31 cellular contexts compared by ENCODE assay signal in genomic region chr13:51347099-51347498, GRCh38. TPM values are rescaled to one million over a fixed set of nuclear protein-coding genes. Genes with fewer than 3 reads are reported as not detected.
"Had no signal": no experiment of that assay in that cellular context is flagged by ENCODE, and none has a peak within 500 bp of the region (broad histone marks: within the 10 kb centered on the region; RNA-seq: fewer than 3 reads in every experiment).

No MANE protein-coding gene starts in this region.

- H3K4me1 ChIP-seq: esophagus squamous epithelium, prostate gland, sigmoid colon, testis, tibial artery had no signal

- H3K36me3 ChIP-seq: esophagus squamous epithelium, prostate gland, right atrium auricular region, sigmoid colon, tibial artery had no signal

- H3K36me3 Mint-ChIP-seq: mesothelial cell of epicardium; natural killer cell treated with Interleukin-12 subunit alpha and Interleukin-12 subunit beta and Interleukin-15 and Interleukin-18, amount 100 ng/mL, for 72 hours; type B pancreatic cell had no signal

- H3K27me3 Mint-ChIP-seq: memory B cell; naive B cell; natural killer cell treated with Interleukin-12 subunit alpha and Interleukin-12 subunit beta and Interleukin-15 and Interleukin-18, amount 100 ng/mL, for 72 hours; stimulated activated memory B cell treated with anti-CD40 and anti-IgM and Interleukin-4, amounts not matched to agents 10 μg/mL and 1 μg/mL and 100 μg/mL, for 72 hours; type B pancreatic cell had no signal

- DNase-seq: dermis blood vessel endothelial cell; effector memory CD4-positive, alpha-beta T cell; erythroblast; esophagus squamous epithelium; hypothalamus; kidney; mucosa of descending colon; naive B cell; nucleus accumbens; sigmoid colon; stimulated activated CD4-positive, alpha-beta T cell treated with anti-CD3 and anti-CD28 coated beads, Interleukin-2, amount 100 ng/mL, for 24 hours; stimulated activated CD4-positive, alpha-beta T cell treated with anti-CD3 and anti-CD28 coated beads, Interleukin-4, amount 100 ng/mL, for 24 hours; stimulated activated naive CD8-positive, alpha-beta T cell treated with anti-CD3 and anti-CD28 coated beads, Interleukin-15, Interleukin-2, amounts not matched to agents 100 U/mL and 50 U/mL, for 24 hours; substantia nigra; testis; tibial artery had no signal

- H3K9me3 Mint-ChIP-seq: memory B cell; natural killer cell treated with Interleukin-12 subunit alpha and Interleukin-12 subunit beta and Interleukin-15 and Interleukin-18, amount 100 ng/mL, for 72 hours; neural crest cell; stimulated activated memory B cell treated with anti-CD40 and anti-IgM and Interleukin-4, amounts not matched to agents 10 μg/mL and 1 μg/mL and 100 μg/mL, for 72 hours; type B pancreatic cell had no signal

- H3K4me3 ChIP-seq: coronary artery, esophagus squamous epithelium, lung, mucosa of descending colon, prostate gland, right atrium auricular region, sigmoid colon, testis, tibial artery had no signal

- H3K4me3 Mint-ChIP-seq: memory B cell; mesothelial cell of epicardium; natural killer cell treated with Interleukin-12 subunit alpha and Interleukin-12 subunit beta and Interleukin-15 and Interleukin-18, amount 100 ng/mL, for 72 hours; neural crest cell; stimulated activated memory B cell treated with anti-CD40 and anti-IgM and Interleukin-4, amounts not matched to agents 10 μg/mL and 1 μg/mL and 100 μg/mL, for 72 hours; type B pancreatic cell had no signal

- ATAC-seq: left lobe of liver, mucosa of descending colon had no signal

- H3K4me1 Mint-ChIP-seq: memory B cell; naive B cell; neural crest cell; stimulated activated memory B cell treated with anti-CD40 and anti-IgM and Interleukin-4, amounts not matched to agents 10 μg/mL and 1 μg/mL and 100 μg/mL, for 72 hours had no signal

- H3K27me3 ChIP-seq: esophagus squamous epithelium, right atrium auricular region, sigmoid colon, testis, tibial artery had no signal

- H3K9me3 ChIP-seq: esophagus squamous epithelium, mucosa of descending colon, prostate gland, right atrium auricular region, sigmoid colon, testis, tibial artery had no signal

- H3K27ac Mint-ChIP-seq: memory B cell; mesothelial cell of epicardium; natural killer cell treated with Interleukin-12 subunit alpha and Interleukin-12 subunit beta and Interleukin-15 and Interleukin-18, amount 100 ng/mL, for 72 hours; stimulated activated memory B cell treated with anti-CD40 and anti-IgM and Interleukin-4, amounts not matched to agents 10 μg/mL and 1 μg/mL and 100 μg/mL, for 72 hours; type B pancreatic cell had no signal

- H3K27ac ChIP-seq: coronary artery, esophagus squamous epithelium, prostate gland, right atrium auricular region, sigmoid colon, testis, tibial artery had no signal

RNA-seq across cellular contexts. Expression of gene SERPINE3, which starts 7.6 kb away (rescaled TPM):
- total RNA-seq: dermis blood vessel endothelial cell; esophagus squamous epithelium; kidney; left lobe of liver; liver; lung; mucosa of descending colon; natural killer cell treated with Interleukin-12 subunit alpha and Interleukin-12 subunit beta and Interleukin-15 and Interleukin-18, amount 100 ng/mL, for 72 hours; neural crest cell; osteocyte; prostate gland; right atrium auricular region; skeletal muscle tissue had no signal
- polyA plus RNA-seq: lung, sigmoid colon, urinary bladder had no signal
